Comparison of ENCODE assay signal across 28 cellular contexts in genomic region chr6:116419069-116419468, GRCh38. TPM values are rescaled to one million over a fixed set of nuclear protein-coding genes. Genes with fewer than 3 reads are reported as not detected.
DNase-seq lines count a peak whose midpoint lies in the region; ATAC-seq, FAIRE-seq and TF ChIP-seq lines count a peak whose summit lies in the region.
"Had no signal": no experiment of that assay in that cellular context is flagged by ENCODE, and none has a peak within 500 bp of the region (broad histone marks: within the 10 kb centered on the region; RNA-seq: fewer than 3 reads in every experiment).

No MANE protein-coding gene starts in this region.

- H3K4me3 ChIP-seq in GM23248 = no peak overlapping the region
- H3K4me3 ChIP-seq in K562 = no peak overlapping the region
- H3K4me3 ChIP-seq: dorsolateral prefrontal cortex, GM12878, GM23338, SJCRH30, tibial nerve had no signal

- H3K9me1 ChIP-seq in K562 (ENCODE audit: control insufficient read depth, insufficient read depth, low read length) = no peaks in the 10 kb centered on the region

- TF ChIP-seq EP300 in K562 (IDR thresholded peaks at IDR 0.05; ENCODE audit: low read length) = no peak

- 0 out of 2 replicates have a peak, but pooled peaks cover 3% of the 10 kb centered on the region for H4K20me1 ChIP-seq in GM23248 (ENCODE audit: insufficient read depth)
- H4K20me1 ChIP-seq in K562 (replicated peaks; ENCODE audit: control insufficient read depth, insufficient read depth, low read length) = no peaks in the 10 kb centered on the region

- in situ Hi-C loops in GM23248 (cut with MboI) = no loop called here
- in situ Hi-C loops in K562 (cut with MboI) = no loop called here

- H3K9me3 ChIP-seq in GM23248 (ENCODE audit: low read depth) (no peaks in the 10 kb centered on the region), K562 (replicated peaks; ENCODE audit: control insufficient read depth, insufficient read depth, low read depth, low read length) (no peaks in the 10 kb centered on the region; the same call in 1 of the 2 replicates)
- H3K9me3 ChIP-seq: SJCRH30, tibial nerve had no signal

- BruUV-seq in K562 (replicated peaks; lab: Mats Ljungman, UMichigan) = no TSS peak

- H3K9me2 ChIP-seq in GM23248 (ENCODE audit: insufficient read depth) = no peaks in the 10 kb centered on the region

- no peak overlapping the region for H3K27ac Mint-ChIP-seq in activated CD4-positive, alpha-beta memory T cell treated with anti-CD3 and anti-CD28 coated beads, Interleukin-2, amount 10 ng/mL, durations not matched to agents 7 days and 5 days
- H3K27ac Mint-ChIP-seq: GM23338; natural killer cell; T-helper 1 cell treated with Interleukin-12 subunit alpha and Interleukin-12 subunit beta and Interleukin-4 antibody, amounts not matched to agents 30 μg/mL and 1 μg/mL, for 36 hours had no signal

- H3K4me1 Mint-ChIP-seq in activated CD4-positive, alpha-beta memory T cell treated with anti-CD3 and anti-CD28 coated beads, Interleukin-2, amount 10 ng/mL, durations not matched to agents 7 days and 5 days = no peaks in the 10 kb centered on the region
- H3K4me1 Mint-ChIP-seq: CD4-positive, alpha-beta memory T cell; natural killer cell had no signal

- H3K36me3 Mint-ChIP-seq in activated CD4-positive, alpha-beta memory T cell treated with anti-CD3 and anti-CD28 coated beads, Interleukin-2, amount 10 ng/mL, durations not matched to agents 7 days and 5 days (ENCODE audit: low read depth) = no peaks in the 10 kb centered on the region
- H3K36me3 Mint-ChIP-seq: natural killer cell had no signal

- H3F3A ChIP-seq in GM23248 (ENCODE audit: insufficient read depth) = peaks cover 16% of the 10 kb centered on the region; the same call in 1 of the 2 replicates

- peak overlapping the region; percentile 40; the same call in 1 of the 2 replicates for H3K27ac ChIP-seq in GM23248
- H3K27ac ChIP-seq in K562 (ENCODE audit: extremely low read depth, low read depth, low read length) = no peak overlapping the region
- H3K27ac ChIP-seq: dorsolateral prefrontal cortex, parathyroid adenoma, SJCRH30, tibial nerve, WERI-Rb-1 had no signal

- CTCF ChIA-PET in K562 (lab: Yijun Ruan, JAX; ENCODE audit: low intra/inter-chr PET ratio) = no interaction called here
- CTCF ChIA-PET in activated CD4-positive, alpha-beta memory T cell treated with anti-CD3 and anti-CD28 coated beads, Interleukin-2, amount 10 ng/mL, durations not matched to agents 7 days and 5 days (lab: Charles Lee) = interaction anchor here (1.0 kb wide), 1 partner anchor 83 kb away, joined by 3 read pairs; no protein-coding TSS in a partner anchor

- H2AFZ ChIP-seq in GM23248 (no peak overlapping the region), K562 (ENCODE audit: low read depth, low read length) (no peak overlapping the region)
- H2AFZ ChIP-seq: GM23338, parathyroid adenoma had no signal

- TF ChIP-seq CTCF in K562 (IDR thresholded peaks at IDR 0.05 in 2 of 3, conservative IDR thresholded peaks at IDR 0.05 in 1 of 3; ENCODE audit: insufficient read depth in 2 of 3, low read depth in 1 of 3, low read length in 3 of 3) = no peak
- no peak for TF ChIP-seq CTCF in omental fat pad (IDR thresholded peaks at IDR 0.05)

- peaks cover 97% of the 10 kb centered on the region for H3K79me2 ChIP-seq in GM23248 (ENCODE audit: insufficient read depth)
- H3K79me2 ChIP-seq in K562 (ENCODE audit: control insufficient read depth, insufficient read depth, low read length) = no peaks in the 10 kb centered on the region

- 92 to 95% methylated on average over 1 of the region's 1 CpG for WGBS in GM23248 (ENCODE audit: low coverage in 1 of 2, low lambda C conversion rate in 2 of 2, missing lambda C conversion rate in 2 of 2), 2 experiments
- WGBS in K562 (ENCODE audit: insufficient coverage, low coverage, missing lambda C conversion rate) = 0% methylated on average over 1 of the region's 1 CpG

- H3K4me3 Mint-ChIP-seq in activated CD4-positive, alpha-beta memory T cell treated with anti-CD3 and anti-CD28 coated beads, Interleukin-2, amount 10 ng/mL, durations not matched to agents 7 days and 5 days = no peak overlapping the region
- H3K4me3 Mint-ChIP-seq: CD4-positive, alpha-beta memory T cell; GM23338; natural killer cell; T-helper 1 cell treated with Interleukin-12 subunit alpha and Interleukin-12 subunit beta and Interleukin-4 antibody, amounts not matched to agents 30 μg/mL and 1 μg/mL, for 36 hours had no signal

- DNase-seq in GM23248 (peak; percentile 58), HT1080 (ENCODE audit: low read depth) (peak; percentile 59), K562 (ENCODE audit: extremely low read depth in 1 of 4, low spot score in 3 of 4) (no peak), omental fat pad (ENCODE audit: low spot score) (no peak), DMS114 treated with DMSO at 0.1 percent for 48 hours (lab: John Stamatoyannopoulos, UW; ENCODE audit: unreplicated experiment) (no peak)
- DNase-seq in activated CD4-positive, alpha-beta memory T cell treated with anti-CD3 and anti-CD28 coated beads, Interleukin-2, amount 10 ng/mL, durations not matched to agents 7 days and 5 days = no peak
- no peak for DNase-seq in activated CD4-positive, alpha-beta T cell treated with anti-CD3 and anti-CD28 coated beads, Interleukin-2, amount 50 U/mL, for 48 hours
- DNase-seq: activated CD4-positive, alpha-beta T cell treated with anti-CD3 and anti-CD28 coated beads, Interleukin-2, amount 50 U/mL, for 4 hours; CD4-positive, alpha-beta memory T cell; central memory CD4-positive, alpha-beta T cell; DMS153; dorsolateral prefrontal cortex; left colon; natural killer cell; NCI-H1436; NCI-H2171 treated with DMSO at 0.1 percent for 48 hours; NCI-H748 treated with DMSO at 0.1 percent for 48 hours; SJCRH30; stimulated activated CD4-positive, alpha-beta T cell treated with anti-CD3 and anti-CD28 coated beads, Interleukin-2, amount 100 ng/mL, for 24 hours; stimulated activated naive CD4-positive, alpha-beta T cell; WERI-Rb-1 had no signal

- no peak for ATAC-seq in K562
- peak; percentile 52 for ATAC-seq in omental fat pad (ENCODE audit: low FRiP score)
- ATAC-seq: GM12878, GM23338, left colon, natural killer cell had no signal

- no peak for TF ChIP-seq POLR2A in K562 (conservative IDR thresholded peaks at IDR 0.05)

- no peak overlapping the region for H3K9ac ChIP-seq in GM23248
- no peak overlapping the region for H3K9ac ChIP-seq in K562 (ENCODE audit: insufficient read depth in 1 of 2, low read depth in 2 of 2, low read length in 2 of 2)
- H3K9ac ChIP-seq: parathyroid adenoma had no signal

- peaks cover 25% of the 10 kb centered on the region for H3K4me1 ChIP-seq in GM23248 (ENCODE audit: insufficient read depth)
- H3K4me1 ChIP-seq in K562 (replicated peaks in 1 of 2; ENCODE audit: control insufficient read depth in 2 of 2, insufficient read depth in 2 of 2, low read length in 2 of 2) = no peaks in the 10 kb centered on the region
- H3K4me1 ChIP-seq: parathyroid adenoma had no signal

- H3K27me3 Mint-ChIP-seq in activated CD4-positive, alpha-beta memory T cell treated with anti-CD3 and anti-CD28 coated beads, Interleukin-2, amount 10 ng/mL, durations not matched to agents 7 days and 5 days = no peaks in the 10 kb centered on the region
- H3K27me3 Mint-ChIP-seq: CD4-positive, alpha-beta memory T cell had no signal

- POLR2A ChIA-PET in K562 (lab: Yijun Ruan, JAX) = no interaction called here
- POLR2A ChIA-PET in activated CD4-positive, alpha-beta memory T cell treated with anti-CD3 and anti-CD28 coated beads, Interleukin-2, amount 10 ng/mL, durations not matched to agents 7 days and 5 days (lab: Charles Lee) = no interaction called here

- H3K4me2 ChIP-seq in GM23248 (ENCODE audit: unreplicated experiment) (peak overlapping the region; percentile 50), K562 (ENCODE audit: insufficient read depth, low read length) (no peak overlapping the region)
- H3K4me2 ChIP-seq: GM23338 had no signal

- intact Hi-C loops in K562 (cut with micrococcal nuclease) = no loop called here

- TF ChIP-seq RAD21 in K562 (CRISPR knock-in tag; conservative IDR thresholded peaks at IDR 0.05 in 1 of 2, IDR thresholded peaks at IDR 0.05 in 1 of 2) = no peak

- peaks cover 6% of the 10 kb centered on the region; the same call in 1 of the 2 replicates for H3K36me3 ChIP-seq in GM23248 (ENCODE audit: low read depth)
- no peaks in the 10 kb centered on the region for H3K36me3 ChIP-seq in K562 (ENCODE audit: control insufficient read depth, insufficient read depth, low read length)
- H3K36me3 ChIP-seq: SJCRH30, WERI-Rb-1 had no signal

- H3K9me3 Mint-ChIP-seq in activated CD4-positive, alpha-beta memory T cell treated with anti-CD3 and anti-CD28 coated beads, Interleukin-2, amount 10 ng/mL, durations not matched to agents 7 days and 5 days = no peaks in the 10 kb centered on the region
- H3K9me3 Mint-ChIP-seq: CD4-positive, alpha-beta memory T cell; GM23338; natural killer cell; T-helper 1 cell treated with Interleukin-12 subunit alpha and Interleukin-12 subunit beta and Interleukin-4 antibody, amounts not matched to agents 30 μg/mL and 1 μg/mL, for 36 hours had no signal

- no peak for FAIRE-seq in K562 (lab: Jason Lieb, UNC)
- FAIRE-seq: GM12878, GM19239, HTR-8/SVneo had no signal

- H3K27me3 ChIP-seq in GM23248 (replicated peaks; ENCODE audit: insufficient read depth) (no peaks in the 10 kb centered on the region), K562 (ENCODE audit: control insufficient read depth in 2 of 2, insufficient read depth in 2 of 2, low read length in 2 of 2) (no peaks in the 10 kb centered on the region)
- H3K27me3 ChIP-seq: dorsolateral prefrontal cortex, SJCRH30, tibial nerve had no signal

RNA-seq across cellular contexts. Expression of gene CALHM6, which starts 42.1 kb away (rescaled TPM):
- not detected in 2 replicates for total RNA-seq in GM23248 (2014; rRNA removed; shearing (Covaris generic))
- polyA plus RNA-seq in GM23248 (2016; fragmentation: Nextera tagmentation; extraction: Ambion mirVana) (1.6 and 1.7 TPM in 2 replicates), K562 (2011; rRNA removed) (0.24 TPM in 1 of 2 replicates, not detected in the other), K562 (2014; fragmentation: Illumina TruSeq; extraction: Trizol) (not detected in 2 replicates), K562 (2014; fragmentation: Nextera tagmentation; extraction: Ambion mirVana) (not detected), K562 (2014; rRNA removed) (not detected in 2 replicates)
- total RNA-seq in HT1080 (2014; rRNA removed; shearing (Covaris generic)) = 0.31 TPM in 1 of 2 replicates, not detected in the other
- not detected in 2 replicates for polyA plus RNA-seq in HT1080 (2015; cell fraction: cytosol; rRNA removed)
- 0.11 TPM in 1 of 2 replicates, not detected in the other for polyA plus RNA-seq in HT1080 (2015; cell fraction: nucleus; rRNA removed)
- not detected in 2 replicates for total RNA-seq in K562 (2011; cell fraction: chromatin; rRNA removed; ENCODE audit: low replicate concordance)
- total RNA-seq in K562 (2011; cell fraction: nucleolus; rRNA removed) = not detected in 2 replicates
- total RNA-seq in K562 (2011; cell fraction: nucleoplasm; rRNA removed) = not detected in 2 replicates
- total RNA-seq in K562 (2014; rRNA removed) (not detected in 2 replicates), K562 (2014; rRNA removed; fragmentation: Illumina TruSeq; extraction: Trizol) (not detected in 2 replicates), K562 (2015; rRNA removed; fragmentation: Illumina TruSeq; extraction: Trizol) (not detected in 2 replicates), K562 (2021) (not detected in 2 replicates), omental fat pad (1 to 10 TPM; 1.6 to 9.5 (median 5.3) TPM)
- not detected in 2 replicates for polyA plus RNA-seq in K562 (2011; cell fraction: cytosol; rRNA removed)
- not detected in 2 replicates for polyA plus RNA-seq in K562 (2011; cell fraction: nucleus; rRNA removed)
- not detected in 2 replicates for polyA plus RNA-seq in K562 (2012)
- polyA minus RNA-seq in K562 (2011; rRNA and poly(A)+ RNA removed) = not detected in 2 replicates
- not detected in 2 replicates for polyA minus RNA-seq in K562 (2011; cell fraction: cytosol; rRNA and poly(A)+ RNA removed)
- polyA minus RNA-seq in K562 (2011; cell fraction: nucleus; rRNA and poly(A)+ RNA removed) = not detected in 2 replicates
- total RNA-seq in activated CD4-positive, alpha-beta memory T cell treated with anti-CD3 and anti-CD28 coated beads, Interleukin-2, amount 10 ng/mL, durations not matched to agents 7 days and 5 days = 10 to 100 TPM; 11.2 to 13.1 TPM
- total RNA-seq: SJCRH30 had no signal

RNA-seq across cellular contexts. Expression of gene DSE, which starts 48.3 kb away (rescaled TPM):
- 76.9 and 83.9 TPM in 2 replicates for total RNA-seq in GM23248 (2014; rRNA removed; shearing (Covaris generic))
- 42.7 and 44.6 TPM in 2 replicates for polyA plus RNA-seq in GM23248 (2016; fragmentation: Nextera tagmentation; extraction: Ambion mirVana)
- 38.6 and 44.3 TPM in 2 replicates for total RNA-seq in HT1080 (2014; rRNA removed; shearing (Covaris generic))
- polyA plus RNA-seq in HT1080 (2015; cell fraction: cytosol; rRNA removed) = 21.9 and 25.7 TPM in 2 replicates
- polyA plus RNA-seq in HT1080 (2015; cell fraction: nucleus; rRNA removed) = 27.1 and 30.7 TPM in 2 replicates
- 2.3 and 4.4 TPM in 2 replicates for total RNA-seq in K562 (2011; cell fraction: chromatin; rRNA removed; ENCODE audit: low replicate concordance)
- 1.5 and 2.2 TPM in 2 replicates for total RNA-seq in K562 (2011; cell fraction: nucleolus; rRNA removed)
- total RNA-seq in K562 (2011; cell fraction: nucleoplasm; rRNA removed) = 3.0 and 6.6 TPM in 2 replicates
- total RNA-seq in K562 (2014; rRNA removed) = 0.73 and 1.2 TPM in 2 replicates
- 1.6 and 1.7 TPM in 2 replicates for total RNA-seq in K562 (2014; rRNA removed; fragmentation: Illumina TruSeq; extraction: Trizol)
- 1.2 and 1.8 TPM in 2 replicates for total RNA-seq in K562 (2015; rRNA removed; fragmentation: Illumina TruSeq; extraction: Trizol)
- 1.2 and 1.4 TPM in 2 replicates for total RNA-seq in K562 (2021)
- polyA plus RNA-seq in K562 (2011; rRNA removed) = 0.79 and 1.2 TPM in 2 replicates
- 0.28 and 1.2 TPM in 2 replicates for polyA plus RNA-seq in K562 (2011; cell fraction: cytosol; rRNA removed)
- 1.8 and 2.2 TPM in 2 replicates for polyA plus RNA-seq in K562 (2011; cell fraction: nucleus; rRNA removed)
- polyA plus RNA-seq in K562 (2012) = 0.78 and 0.94 TPM in 2 replicates
- polyA plus RNA-seq in K562 (2014; fragmentation: Illumina TruSeq; extraction: Trizol) = 0.65 and 0.98 TPM in 2 replicates
- polyA plus RNA-seq in K562 (2014; fragmentation: Nextera tagmentation; extraction: Ambion mirVana) = under 1 TPM; 0.49 to 0.78 TPM
- polyA plus RNA-seq in K562 (2014; rRNA removed) = 0.80 and 0.95 TPM in 2 replicates
- polyA minus RNA-seq in K562 (2011; rRNA and poly(A)+ RNA removed) = 2.8 and 3.1 TPM in 2 replicates
- polyA minus RNA-seq in K562 (2011; cell fraction: cytosol; rRNA and poly(A)+ RNA removed) = 0.29 and 3.6 TPM in 2 replicates
- polyA minus RNA-seq in K562 (2011; cell fraction: nucleus; rRNA and poly(A)+ RNA removed) = 4.3 and 6.0 TPM in 2 replicates
- total RNA-seq in omental fat pad = 100 to 1,000 TPM in 2 of 4 donors, 10 to 100 TPM in 2; 80.9 to 145 (median 100) TPM
- total RNA-seq in activated CD4-positive, alpha-beta memory T cell treated with anti-CD3 and anti-CD28 coated beads, Interleukin-2, amount 10 ng/mL, durations not matched to agents 7 days and 5 days = 1 to 10 TPM; 5.1 to 7.5 TPM

Comparison
In these comparisons a context has a peak if more than half of its experiments do, and no peak if none do; other contexts are left out.
1. DNase-seq: peak in GM23248 (single experiment) and HT1080 (single experiment); none in K562 (0 of 4), omental fat pad (single experiment), activated CD4-positive, alpha-beta memory T cell treated with anti-CD3 and anti-CD28 coated beads, Interleukin-2, amount 10 ng/mL, durations not matched to agents 7 days and 5 days (single experiment), activated CD4-positive, alpha-beta T cell treated with anti-CD3 and anti-CD28 coated beads, Interleukin-2, amount 50 U/mL, for 48 hours (0 of 2) and DMS114 treated with DMSO at 0.1 percent for 48 hours (single experiment).